ENCODE assay signal across 1 cellular context in genomic region chr6:134532694-134533624, GRCh38.
TF ChIP-seq lines count a peak whose summit lies in the region.

No MANE protein-coding gene starts in this region.

TF ChIP-seq in K562, 482 proteins besides CTCF, POLR2A, EP300 and RAD21 (continued from another document):
- TF ChIP-seq ZNF395 (CRISPR knock-in tag; IDR thresholded peaks at IDR 0.05) (peak; percentile 48; the same call in 1 of the 2 replicates), ZNF584 (CRISPR knock-in tag; IDR thresholded peaks at IDR 0.05; ENCODE audit: low read depth) (0 out of 2 replicates have a peak, but pooled peaks have one; percentile 24)
